8 cellular contexts compared by ENCODE assay signal in genomic region chr7:2821161-2821841, GRCh38. TPM values are rescaled to one million over a fixed set of nuclear protein-coding genes. Genes with fewer than 3 reads are reported as not detected.
DNase-seq lines count a peak whose midpoint lies in the region; ATAC-seq, FAIRE-seq and TF ChIP-seq lines count a peak whose summit lies in the region.

No MANE protein-coding gene starts in this region.

- no peaks in the 10 kb centered on the region for H3K27me3 Mint-ChIP-seq in mesothelial cell of epicardium (ENCODE audit: low read depth)

- no peaks in the 10 kb centered on the region for H3K9me3 Mint-ChIP-seq in mesothelial cell of epicardium

- no peak overlapping the region for H3K4me3 ChIP-seq in bronchial epithelial cell (ENCODE audit: low read depth, low read length)

- H3K27me3 ChIP-seq in bronchial epithelial cell (ENCODE audit: control insufficient read depth, insufficient read depth, low read length), result no peaks in the 10 kb centered on the region

- intact Hi-C loops in sciatic nerve (cut with DNase I), result loop anchor here (10.0 kb wide), 1 partner anchor 106 kb away; no protein-coding TSS in a partner anchor

- DNase-seq in D721Med (ENCODE audit: insufficient read length, low spot score), result no peak
- DNase-seq in NCI-H1092 treated with DMSO at 0.1 percent for 48 hours (lab: John Stamatoyannopoulos, UW), result peak; percentile 79
- DNase-seq in bronchial epithelial cell (ENCODE audit: low read depth), result peak; percentile 92
- no peak for DNase-seq in mesothelial cell of epicardium (ENCODE audit: low spot score in 2 of 2, unreplicated experiment in 2 of 2)
- no peak for DNase-seq in GF-D8 (lab: John Stamatoyannopoulos, UW)
- no peak for DNase-seq in sciatic nerve (ENCODE audit: low spot score)
- no peak for DNase-seq in stimulated activated CD4-positive, alpha-beta T cell treated with anti-CD3 and anti-CD28 coated beads, Interleukin-2, amount 100 ng/mL, for 48 hours

- ATAC-seq in GM21390 (IDR thresholded peaks at IDR 0.05; ENCODE audit: unreplicated experiment) (peak; percentile 43), sciatic nerve (no peak)

- peak overlapping the region; percentile 60 for H3K27ac Mint-ChIP-seq in mesothelial cell of epicardium

- no peaks in the 10 kb centered on the region for H3K36me3 ChIP-seq in bronchial epithelial cell (ENCODE audit: control insufficient read depth, insufficient read depth, low read length)

- FAIRE-seq in D721Med (lab: Jason Lieb, UNC) (no peak), bronchial epithelial cell (lab: Jason Lieb, UNC) (no peak)

- peaks cover 45% of the 10 kb centered on the region for H3K4me1 Mint-ChIP-seq in mesothelial cell of epicardium

- H3K4me3 Mint-ChIP-seq in mesothelial cell of epicardium, result no peak overlapping the region

- peaks cover 4% of the 10 kb centered on the region for H3K36me3 Mint-ChIP-seq in mesothelial cell of epicardium

- peak; percentile 14 for TF ChIP-seq CTCF in D721Med (IDR thresholded peaks at IDR 0.05; ENCODE audit: insufficient read depth, missing control alignments)
- TF ChIP-seq CTCF in bronchial epithelial cell (IDR thresholded peaks at IDR 0.05; ENCODE audit: insufficient read depth, low read length, severe bottlenecking), result no peak
- TF ChIP-seq CTCF in mesothelial cell of epicardium (IDR thresholded peaks at IDR 0.05; ENCODE audit: unreplicated experiment), result no peak

RNA-seq across cellular contexts. Expression of gene GNA12, which starts 22.8 kb away (rescaled TPM):
- total RNA-seq in bronchial epithelial cell (12.1 and 12.8 TPM in 2 replicates), mesothelial cell of epicardium (54.8 to 57.1 TPM (median 57.1 TPM) in 3 replicates), sciatic nerve (46.7 TPM)

Comparison
In these comparisons a context has a peak if more than half of its experiments do, and no peak if none do; other contexts are left out.
1. DNase-seq: peak in NCI-H1092 treated with DMSO at 0.1 percent for 48 hours (single experiment) and bronchial epithelial cell (single experiment); none in D721Med (single experiment), mesothelial cell of epicardium (0 of 2), GF-D8 (single experiment), sciatic nerve (single experiment) and stimulated activated CD4-positive, alpha-beta T cell treated with anti-CD3 and anti-CD28 coated beads, Interleukin-2, amount 100 ng/mL, for 48 hours (0 of 2).